ENCODE assay signal across 7 cellular contexts in genomic region chr7:79452495-79453265, GRCh38. TPM values are rescaled to one million over a fixed set of nuclear protein-coding genes. Genes with fewer than 3 reads are reported as not detected.
DNase-seq lines count a peak whose midpoint lies in the region; ATAC-seq, FAIRE-seq and TF ChIP-seq lines count a peak whose summit lies in the region.

No MANE protein-coding gene starts in this region.

- no peaks in the 10 kb centered on the region for H3K9me2 ChIP-seq in hepatocyte (replicated peaks; ENCODE audit: insufficient read depth)

- peak overlapping the region; percentile 97 for H3K9ac ChIP-seq in adipocyte (ENCODE audit: low read length)

- DNase-seq in HTR-8/SVneo (ENCODE audit: insufficient read length, low spot score) (peak; percentile 7), adipocyte (ENCODE audit: low read depth) (peak; percentile 53), hepatocyte (ENCODE audit: low spot score) (peak; percentile 46), psoas muscle (peak; percentile 12 to 48)

- peak overlapping the region; percentile 69 for H2AFZ ChIP-seq in hepatocyte

- FAIRE-seq in HTR-8/SVneo (lab: Jason Lieb, UNC), result no peak

- H4K20me1 ChIP-seq in hepatocyte (ENCODE audit: insufficient read depth, poor library complexity, severe bottlenecking), result no peaks in the 10 kb centered on the region

- no peaks in the 10 kb centered on the region for H3K27me3 ChIP-seq in adipocyte (replicated peaks; ENCODE audit: control insufficient read depth, insufficient read depth, low read length)
- no peaks in the 10 kb centered on the region for H3K27me3 ChIP-seq in hepatocyte
- peaks cover 0 to 10% (median 0%) of the 10 kb centered on the region in 3 donors for H3K27me3 ChIP-seq in psoas muscle (ENCODE audit: insufficient read depth in 3 of 3, low read length in 2 of 3)

- TF ChIP-seq CTCF in hepatocyte (IDR thresholded peaks at IDR 0.05; ENCODE audit: poor library complexity) (no peak), psoas muscle (IDR thresholded peaks at IDR 0.05) (no peak)

- peaks cover 40% of the 10 kb centered on the region for H3K79me2 ChIP-seq in hepatocyte

- H3K4me3 ChIP-seq in adipocyte (ENCODE audit: low read length) (peak overlapping the region; percentile 95), hepatocyte (peak overlapping the region; percentile 69), psoas muscle (peak overlapping the region; percentile 70)

- H3K4me1 ChIP-seq in adipocyte (ENCODE audit: control insufficient read depth, insufficient read depth, low read length) (peaks cover 37% of the 10 kb centered on the region), hepatocyte (ENCODE audit: insufficient read depth) (no peaks in the 10 kb centered on the region), psoas muscle (no peaks in the 10 kb centered on the region)

- ATAC-seq in psoas muscle, result peak; percentile 3 to 36 (median 16)
- ATAC-seq in HG03432 (IDR thresholded peaks at IDR 0.05; ENCODE audit: unreplicated experiment), result no peak
- no peak for ATAC-seq in HG02623 (IDR thresholded peaks at IDR 0.05; ENCODE audit: unreplicated experiment)
- no peak for ATAC-seq in GM18519 (IDR thresholded peaks at IDR 0.05; ENCODE audit: low FRiP score, unreplicated experiment)

- peak overlapping the region; percentile 79 for H3K27ac ChIP-seq in hepatocyte
- H3K27ac ChIP-seq in psoas muscle, result peak overlapping the region; percentile 75

- no peaks in the 10 kb centered on the region for H3K9me3 ChIP-seq in adipocyte (ENCODE audit: control insufficient read depth, low read length)
- no peaks in the 10 kb centered on the region for H3K9me3 ChIP-seq in hepatocyte (ENCODE audit: low read depth)
- H3K9me3 ChIP-seq in psoas muscle, result no peaks in the 10 kb centered on the region

- WGBS in hepatocyte (ENCODE audit: low lambda C conversion rate, missing lambda C conversion rate), result under 1% methylated on average over 27 of the region's 37 CpGs
- 0 to 1% (median 1%) methylated on average over 34 to 37 of the region's 37 CpGs for WGBS in psoas muscle, 3 donors

- intact Hi-C loops in psoas muscle (cut with DNase I), result no loop called here

- H3K36me3 ChIP-seq in adipocyte (ENCODE audit: control insufficient read depth, insufficient read depth, low read length, severe bottlenecking) (no peaks in the 10 kb centered on the region), hepatocyte (replicated peaks; ENCODE audit: insufficient read depth, low read depth) (no peaks in the 10 kb centered on the region), psoas muscle (ENCODE audit: insufficient read depth in 1 of 2, low read depth in 1 of 2) (no peaks in the 10 kb centered on the region)

- H3K4me2 ChIP-seq in hepatocyte, result peak overlapping the region; percentile 95

RNA-seq across cellular contexts. Expression of gene MAGI2, which starts 0.8 kb away (rescaled TPM):
- total RNA-seq in hepatocyte, result 6.7 and 8.5 TPM in 2 replicates
- 3.1 and 52.5 TPM in 2 replicates for polyA plus RNA-seq in hepatocyte
- 1 to 10 TPM; 1.3 to 2.5 (median 2.4) TPM for total RNA-seq in psoas muscle
- 1 to 10 TPM in 1 of 3 donors, under 1 TPM in 2; 0.46 to 1.4 (median 0.53) TPM for polyA plus RNA-seq in psoas muscle

Comparison
In these comparisons a context has a peak if more than half of its experiments do, and no peak if none do; other contexts are left out.
1. ATAC-seq: peak in psoas muscle (4 of 4); none in HG03432 (single experiment), HG02623 (single experiment) and GM18519 (single experiment).
2. Peak in every context shown above with its lines, with median percentiles within 50 percentile points of each other: DNase-seq and H3K4me3 ChIP-seq.